8 cellular contexts compared by ENCODE assay signal in genomic region chr18:22170421-22171262, GRCh38. TPM values are rescaled to one million over a fixed set of nuclear protein-coding genes. Genes with fewer than 3 reads are reported as not detected.
A peak's percentile ranks its signal among the peaks of the same experiment; 100 is the strongest.
DNase-seq lines count a peak whose midpoint lies in the region; ATAC-seq and TF ChIP-seq lines count a peak whose summit lies in the region.

No MANE protein-coding gene starts in this region.

- H3K27ac ChIP-seq in C4-2B: peak overlapping the region; percentile 82
- peak overlapping the region; percentile 49 for H3K27ac ChIP-seq in right cardiac atrium (ENCODE audit: low read length)

- intact Hi-C loops in right cardiac atrium (cut with DNase I): loop anchor here (5.0 to 10.0 kb wide), 4 partner anchors 177 to 534 kb away; no protein-coding TSS in a partner anchor

- TF ChIP-seq CTCF in C4-2B (conservative IDR thresholded peaks at IDR 0.05): no peak

- H3K9me3 Mint-ChIP-seq in activated naive CD8-positive, alpha-beta T cell treated with anti-CD3 and anti-CD28 coated beads, Interleukin-2, amount 50 U/mL, for 24 hours: no peaks in the 10 kb centered on the region

- no peaks in the 10 kb centered on the region for H3K9me3 ChIP-seq in right cardiac atrium (ENCODE audit: control insufficient read depth, low read length)

- peak overlapping the region; percentile 81 for H3K4me3 Mint-ChIP-seq in activated naive CD8-positive, alpha-beta T cell treated with anti-CD3 and anti-CD28 coated beads, Interleukin-2, amount 50 U/mL, for 24 hours

- peaks cover 80% of the 10 kb centered on the region for H3K27me3 Mint-ChIP-seq in activated naive CD8-positive, alpha-beta T cell treated with anti-CD3 and anti-CD28 coated beads, Interleukin-2, amount 50 U/mL, for 24 hours

- H3K27me3 ChIP-seq in right cardiac atrium (ENCODE audit: control insufficient read depth, insufficient read depth): no peaks in the 10 kb centered on the region

- H3K36me3 Mint-ChIP-seq in activated naive CD8-positive, alpha-beta T cell treated with anti-CD3 and anti-CD28 coated beads, Interleukin-2, amount 50 U/mL, for 24 hours (ENCODE audit: low read depth): no peaks in the 10 kb centered on the region

- H3K4me1 ChIP-seq in right cardiac atrium (ENCODE audit: control insufficient read depth, insufficient read depth, low read length): no peaks in the 10 kb centered on the region

- peak; percentile 60 for DNase-seq in HuH-7.5 (ENCODE audit: low spot score)
- no peak for DNase-seq in activated naive CD8-positive, alpha-beta T cell treated with anti-CD3 and anti-CD28 coated beads, Interleukin-2, amount 50 U/mL, for 24 hours
- peak; percentile 56 to 88 (median 83) for DNase-seq in right cardiac atrium
- DNase-seq in skeletal muscle cell (ENCODE audit: low read depth): no peak
- no peak for DNase-seq in activated CD4-positive, CD25-positive, alpha-beta regulatory T cell (lab: John Stamatoyannopoulos, UW)

- peaks cover 19% of the 10 kb centered on the region for H3K4me1 Mint-ChIP-seq in activated naive CD8-positive, alpha-beta T cell treated with anti-CD3 and anti-CD28 coated beads, Interleukin-2, amount 50 U/mL, for 24 hours

- peak overlapping the region; percentile 66 for H3K4me3 ChIP-seq in right cardiac atrium (ENCODE audit: low read length)
- H3K4me3 ChIP-seq in skeletal muscle cell (ENCODE audit: low read depth, low read length): peak overlapping the region; percentile 76

- H3K27ac Mint-ChIP-seq in activated naive CD8-positive, alpha-beta T cell treated with anti-CD3 and anti-CD28 coated beads, Interleukin-2, amount 50 U/mL, for 24 hours: no peak overlapping the region

- WGBS in right cardiac atrium: under 1% methylated on average over 66 of the region's 66 CpGs

- no peak for ATAC-seq in activated naive CD8-positive, alpha-beta T cell treated with anti-CD3 and anti-CD28 coated beads, Interleukin-2, amount 50 U/mL, for 24 hours
- peak in 1 of 2 donors; percentile 3 for ATAC-seq in right cardiac atrium
- ATAC-seq in GM21825 (IDR thresholded peaks at IDR 0.05; ENCODE audit: unreplicated experiment): no peak
- ATAC-seq in HG03460 (IDR thresholded peaks at IDR 0.05; ENCODE audit: unreplicated experiment): no peak

RNA-seq across cellular contexts. Expression of gene GATA6, which starts 1.3 kb away (rescaled TPM):
- total RNA-seq in right cardiac atrium: 10 to 100 TPM; 63.2 to 85.8 (median 77.9) TPM
- 52.4 TPM for polyA plus RNA-seq in right cardiac atrium

Comparison
In these comparisons a context has a peak if more than half of its experiments do, and no peak if none do; other contexts are left out.
1. DNase-seq: peak in HuH-7.5 (single experiment) and right cardiac atrium (3 of 3); none in activated naive CD8-positive, alpha-beta T cell treated with anti-CD3 and anti-CD28 coated beads, Interleukin-2, amount 50 U/mL, for 24 hours (single experiment), skeletal muscle cell (single experiment) and activated CD4-positive, CD25-positive, alpha-beta regulatory T cell (0 of 4).